In genomic region chr1:119294199-119294598, GRCh38 we compare ENCODE assay signal across 15 cellular contexts.
"Had no signal": no experiment of that assay in that cellular context is flagged by ENCODE, and none has a peak within 500 bp of the region (broad histone marks: within the 10 kb centered on the region; RNA-seq: fewer than 3 reads in every experiment).

No MANE protein-coding gene starts in this region.

- H3K27me3 ChIP-seq: body of pancreas, heart left ventricle had no signal

- H3K9me3 ChIP-seq: body of pancreas, heart left ventricle, thoracic aorta had no signal

- H3K4me1 ChIP-seq: body of pancreas, heart left ventricle had no signal

- H3K4me1 Mint-ChIP-seq: stimulated activated naive B cell treated with anti-CD40 and anti-IgM and Interleukin-4, amounts not matched to agents 10 μg/mL and 1 μg/mL and 100 μg/mL, for 72 hours had no signal

- DNase-seq: activated CD4-positive, alpha-beta T cell treated with anti-CD3 and anti-CD28 coated beads, Interleukin-2, amount 10 ng/mL, durations not matched to agents 7 days and 5 days; activated CD8-positive, alpha-beta memory T cell treated with anti-CD3 and anti-CD28 coated beads, Interleukin-2, amount 50 U/mL, for 4 hours; activated naive CD4-positive, alpha-beta T cell treated with anti-CD3 and anti-CD28 coated beads for 36 hours; activated T-cell treated with anti-CD3 and anti-CD28 coated beads, Interleukin-2, amount 50 U/mL, for 4 hours; body of pancreas; erythroblast; heart left ventricle; left ventricle myocardium superior; nucleus accumbens; posterior cingulate gyrus; stimulated activated naive B cell treated with anti-CD40 and anti-IgM and Interleukin-4, amounts not matched to agents 10 μg/mL and 1 μg/mL and 100 μg/mL, for 72 hours had no signal

- H3K9me3 Mint-ChIP-seq: activated CD4-positive, alpha-beta T cell treated with anti-CD3 and anti-CD28 coated beads, Interleukin-2, amount 10 ng/mL, durations not matched to agents 7 days and 5 days; activated naive CD4-positive, alpha-beta T cell treated with anti-CD3 and anti-CD28 coated beads for 36 hours; activated T-cell treated with anti-CD3 and anti-CD28 coated beads, Interleukin-2, amount 50 U/mL, for 4 hours; stimulated activated naive B cell treated with anti-CD40 and anti-IgM and Interleukin-4, amounts not matched to agents 10 μg/mL and 1 μg/mL and 100 μg/mL, for 72 hours had no signal

- H3K36me3 Mint-ChIP-seq: naive thymus-derived CD4-positive, alpha-beta T cell; stimulated activated naive B cell treated with anti-CD40 and anti-IgM and Interleukin-4, amounts not matched to agents 10 μg/mL and 1 μg/mL and 100 μg/mL, for 72 hours had no signal

- H3K27ac Mint-ChIP-seq: activated CD4-positive, alpha-beta T cell treated with anti-CD3 and anti-CD28 coated beads, Interleukin-2, amount 10 ng/mL, durations not matched to agents 7 days and 5 days; activated naive CD4-positive, alpha-beta T cell treated with anti-CD3 and anti-CD28 coated beads for 36 hours; naive thymus-derived CD4-positive, alpha-beta T cell; stimulated activated naive B cell treated with anti-CD40 and anti-IgM and Interleukin-4, amounts not matched to agents 10 μg/mL and 1 μg/mL and 100 μg/mL, for 72 hours had no signal

- H3K4me3 ChIP-seq: body of pancreas, heart left ventricle, thoracic aorta had no signal

- FAIRE-seq: endometrium, frontal cortex had no signal

- H3K36me3 ChIP-seq: heart left ventricle, thoracic aorta had no signal

- H3K4me3 Mint-ChIP-seq: activated CD4-positive, alpha-beta T cell treated with anti-CD3 and anti-CD28 coated beads, Interleukin-2, amount 10 ng/mL, durations not matched to agents 7 days and 5 days; activated naive CD4-positive, alpha-beta T cell treated with anti-CD3 and anti-CD28 coated beads for 36 hours; activated T-cell treated with anti-CD3 and anti-CD28 coated beads, Interleukin-2, amount 50 U/mL, for 4 hours; naive thymus-derived CD4-positive, alpha-beta T cell; stimulated activated naive B cell treated with anti-CD40 and anti-IgM and Interleukin-4, amounts not matched to agents 10 μg/mL and 1 μg/mL and 100 μg/mL, for 72 hours had no signal

- H3K27ac ChIP-seq: body of pancreas, heart left ventricle, thoracic aorta had no signal
